16 cellular contexts compared by ENCODE assay signal in the genomic region with DNA sequence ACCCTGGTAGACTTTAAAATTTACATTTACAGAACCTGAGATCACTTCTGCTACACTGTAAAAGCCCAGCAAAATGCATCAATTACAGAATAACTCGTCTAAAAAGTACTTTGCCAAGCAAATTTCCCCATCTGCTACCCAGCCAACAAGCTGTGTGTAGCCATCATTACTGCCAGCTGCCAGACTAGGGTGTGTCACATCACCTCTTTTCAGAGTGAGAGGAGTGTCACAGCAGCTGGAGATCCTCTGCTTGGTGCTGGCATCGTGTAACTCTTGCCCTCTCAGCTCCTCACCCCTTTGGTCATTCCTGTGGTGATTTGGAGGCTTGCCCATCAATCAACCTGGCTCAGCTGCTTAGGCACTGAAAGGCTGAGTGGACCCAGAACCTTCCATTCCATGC.
A peak's percentile ranks its signal among the peaks of the same experiment; 100 is the strongest.
DNase-seq lines count a peak whose midpoint lies in the region; ATAC-seq and TF ChIP-seq lines count a peak whose summit lies in the region.
"Had no signal": no experiment of that assay in that cellular context is flagged by ENCODE, and none has a peak within 500 bp of the region (broad histone marks: within the 10 kb centered on the region; RNA-seq: fewer than 3 reads in every experiment).

No MANE protein-coding gene starts in this region.

- H3K9me1 ChIP-seq in IMR-90 (ENCODE audit: insufficient read depth, low read length), result peaks cover 3% of the 10 kb centered on the region; the same call in 1 of the 2 replicates

- H3K4me1 ChIP-seq in IMR-90 (ENCODE audit: control insufficient read depth, insufficient read depth, low read length) (peaks cover 5% of the 10 kb centered on the region; the same call in 1 of the 2 replicates), mesenchymal stem cell (ENCODE audit: control insufficient read depth, insufficient read depth, low read depth, low read length) (peaks cover 3% of the 10 kb centered on the region)

- H3K14ac ChIP-seq in IMR-90 (replicated peaks; ENCODE audit: low read depth, low read length) (no peak overlapping the region), mesenchymal stem cell (ENCODE audit: low read length in 2 of 2) (no peak overlapping the region)

- no peak overlapping the region for H2BK12ac ChIP-seq in mesenchymal stem cell (ENCODE audit: low read length in 2 of 2)

- H2AFZ ChIP-seq in IMR-90 (replicated peaks; ENCODE audit: low read length, poor library complexity), result peak overlapping the region; percentile 40
- no peak overlapping the region for H2AFZ ChIP-seq in mesenchymal stem cell (ENCODE audit: low read depth, low read length)
- H2AFZ ChIP-seq: GM23248 had no signal

- H3K36me3 ChIP-seq in IMR-90 (ENCODE audit: control insufficient read depth, insufficient read depth, low read length) (no peaks in the 10 kb centered on the region), mesenchymal stem cell (ENCODE audit: control insufficient read depth in 1 of 2, insufficient read depth in 2 of 2, low read depth in 1 of 2, low read length in 2 of 2) (no peaks in the 10 kb centered on the region)

- ATAC-seq in IMR-90 (ENCODE audit: low read depth), result no peak
- no peak for ATAC-seq in GM19324 (IDR thresholded peaks at IDR 0.05; ENCODE audit: low FRiP score, unreplicated experiment)

- no peak for TF ChIP-seq POLR2A in IMR-90 (IDR thresholded peaks at IDR 0.05; ENCODE audit: low read depth, low read length)

- no TSS peak for BruUV-seq in IMR-90 (replicated peaks; lab: Mats Ljungman, UMichigan)

- peak overlapping the region; percentile 7; the same call in 1 of the 2 replicates for H3K4ac ChIP-seq in IMR-90 (ENCODE audit: low read depth, low read length)
- H3K4ac ChIP-seq in mesenchymal stem cell (ENCODE audit: low read depth in 1 of 2, low read length in 2 of 2), result no peak overlapping the region

- in situ Hi-C loops in IMR-90 (cut with MboI; ENCODE audit: low sequenced_read_pairs), result no loop called here

- H4K8ac ChIP-seq in IMR-90 (ENCODE audit: low read depth in 2 of 2, low read length in 2 of 2) (peak overlapping the region in 1 of 2 experiments; percentile 20; a peak in 1 of 4 replicates), mesenchymal stem cell (ENCODE audit: low read length) (no peak overlapping the region)

- intact Hi-C loops in IMR-90 (cut with micrococcal nuclease), result loop anchor here (10.0 kb wide), 1 partner anchor 537 kb away; no protein-coding TSS in a partner anchor

- H3K27ac ChIP-seq in IMR-90 (ENCODE audit: insufficient read depth, low read length) (no peak overlapping the region), mesenchymal stem cell (ENCODE audit: low read length, poor library complexity, severe bottlenecking) (no peak overlapping the region)
- H3K27ac ChIP-seq: GM23248, HL-60 had no signal

- no peak overlapping the region for H2BK20ac ChIP-seq in IMR-90 (ENCODE audit: low read depth, low read length)

- H3K79me1 ChIP-seq in IMR-90 (ENCODE audit: low read depth in 1 of 2, low read length in 2 of 2) (no peaks in the 10 kb centered on the region), mesenchymal stem cell (replicated peaks; ENCODE audit: low read length, poor library complexity, severe bottlenecking) (no peaks in the 10 kb centered on the region)

- DNase-seq in IMR-90, result no peak
- peak; percentile 90 for DNase-seq in NCI-H1694 (lab: John Stamatoyannopoulos, UW)
- peak; percentile 34 for DNase-seq in NCI-H748 treated with DMSO at 0.1 percent for 48 hours (lab: John Stamatoyannopoulos, UW)
- DNase-seq in mesenchymal stem cell, result no peak
- DNase-seq in HuH-7 (ENCODE audit: low spot score), result no peak
- no peak for DNase-seq in SW 1271 (lab: John Stamatoyannopoulos, UW)
- no peak for DNase-seq in NCI-H2227 (lab: John Stamatoyannopoulos, UW; ENCODE audit: unreplicated experiment)
- DNase-seq: CD4-positive, alpha-beta T cell; DMS79 treated with DMSO at 0.1 percent for 48 hours; GM23248; HCEC 1CT; MV-4-11; NCI-H187 treated with DMSO at 0.1 percent for 48 hours; NCI-H526 treated with DMSO at 0.1 percent for 48 hours had no signal

- TF ChIP-seq RAD21 in IMR-90 (IDR thresholded peaks at IDR 0.05; ENCODE audit: low read length), result no peak

- no peak overlapping the region for H3K4me2 ChIP-seq in IMR-90 (ENCODE audit: low read depth, low read length)
- no peak overlapping the region for H3K4me2 ChIP-seq in mesenchymal stem cell (ENCODE audit: low read length, poor library complexity, severe bottlenecking)

- H3K18ac ChIP-seq in IMR-90 (ENCODE audit: low read depth, low read length), result no peak overlapping the region
- H3K18ac ChIP-seq in mesenchymal stem cell (ENCODE audit: low read depth in 1 of 2, low read length in 2 of 2), result no peak overlapping the region

- no peak for TF ChIP-seq CTCF in IMR-90 (conservative IDR thresholded peaks at IDR 0.05; ENCODE audit: low read depth, low read length)

- H4K5ac ChIP-seq in IMR-90 (ENCODE audit: low read depth, low read length), result no peak overlapping the region

- H4K91ac ChIP-seq in IMR-90 (ENCODE audit: insufficient read depth, low read depth, low read length) (no peak overlapping the region; the same call in 1 of the 2 replicates), mesenchymal stem cell (ENCODE audit: low read length) (peak overlapping the region; percentile 78)

- dilution Hi-C loops in IMR-90 (cut with HindIII; ENCODE audit: low sequenced_read_pairs, unreplicated experiment), result no loop called here

- H3K23ac ChIP-seq in IMR-90 (ENCODE audit: low read depth, low read length) (no peak overlapping the region), mesenchymal stem cell (ENCODE audit: low read length in 2 of 2) (no peak overlapping the region)

- no peaks in the 10 kb centered on the region for H3K27me3 ChIP-seq in IMR-90 (ENCODE audit: control insufficient read depth, insufficient read depth, low read length)
- no peaks in the 10 kb centered on the region for H3K27me3 ChIP-seq in mesenchymal stem cell (ENCODE audit: control insufficient read depth in 1 of 2, insufficient read depth in 1 of 2, low read length in 2 of 2)

- POLR2A ChIA-PET in IMR-90 (lab: Charles Lee; ENCODE audit: unreplicated experiment), result no interaction called here

- WGBS in IMR-90 (ENCODE audit: extremely low coverage in 2 of 2, insufficient read length in 1 of 2), 2 experiments, result no CpG with 5 or more reads among the region's 2 CpGs
- 76% methylated on average over 2 of the region's 2 CpGs for WGBS in mesenchymal stem cell

- H4K20me1 ChIP-seq in IMR-90 (ENCODE audit: insufficient read depth, low read length), result no peaks in the 10 kb centered on the region

- H2BK15ac ChIP-seq in IMR-90 (ENCODE audit: low read depth, low read length) (no peak overlapping the region; the same call in 2 of the 3 replicates), mesenchymal stem cell (ENCODE audit: low read depth, poor library complexity, severe bottlenecking) (no peak overlapping the region)

- H3K4me3 ChIP-seq in IMR-90 (ENCODE audit: insufficient read depth, low read depth, low read length) (no peak overlapping the region), mesenchymal stem cell (ENCODE audit: insufficient read depth in 1 of 2, low read depth in 1 of 2, low read length in 2 of 2) (no peak overlapping the region)
- H3K4me3 ChIP-seq: GM23248 had no signal

- H3K9me3 ChIP-seq in IMR-90 (ENCODE audit: control insufficient read depth, insufficient read depth, low read length), result no peaks in the 10 kb centered on the region
- H3K9me3 ChIP-seq in mesenchymal stem cell (ENCODE audit: control insufficient read depth, low read length), result no peaks in the 10 kb centered on the region

- H3K9ac ChIP-seq in IMR-90 (ENCODE audit: low read depth, low read length) (no peak overlapping the region), mesenchymal stem cell (ENCODE audit: low read length) (no peak overlapping the region)
- H3K9ac ChIP-seq: GM23248 had no signal

- CTCF ChIA-PET in IMR-90 (lab: Yijun Ruan, JAX), result interaction anchor here (0.5 kb wide), 1 partner anchor 18 kb away, joined by 3 read pairs; no protein-coding TSS in a partner anchor

- H2AK5ac ChIP-seq in IMR-90 (ENCODE audit: low read depth, low read length), result peak overlapping the region; percentile 58
- no peak overlapping the region for H2AK5ac ChIP-seq in mesenchymal stem cell (ENCODE audit: low read length, severe bottlenecking)

- H2BK120ac ChIP-seq in IMR-90 (ENCODE audit: low read depth, low read length) (no peak overlapping the region), mesenchymal stem cell (ENCODE audit: low read depth, low read length) (no peak overlapping the region)

- H2AK9ac ChIP-seq in IMR-90 (replicated peaks; ENCODE audit: low read depth, low read length, poor library complexity), result no peak overlapping the region

- no peak overlapping the region for H3K56ac ChIP-seq in IMR-90 (ENCODE audit: extremely low read depth, insufficient read depth, low read length)

- H2BK5ac ChIP-seq in IMR-90 (ENCODE audit: low read depth, low read length, poor library complexity, severe bottlenecking) (no peak overlapping the region), mesenchymal stem cell (ENCODE audit: low read depth, low read length, poor library complexity, severe bottlenecking) (no peak overlapping the region)

TF ChIP-seq in IMR-90, 13 proteins besides CTCF, POLR2A, EP300 and RAD21:
- no peak for TF ChIP-seq RFX5 (IDR thresholded peaks at IDR 0.05; ENCODE audit: low read depth, low read length)
TF ChIP-seq in IMR-90: peak in this region for 0.

Comparison
In these comparisons a context has a peak if more than half of its experiments do, and no peak if none do; other contexts are left out.
1. DNase-seq: peak in NCI-H1694 (single experiment) and NCI-H748 treated with DMSO at 0.1 percent for 48 hours (single experiment); none in IMR-90 (single experiment), mesenchymal stem cell (single experiment), HuH-7 (single experiment), SW 1271 (0 of 2) and NCI-H2227 (single experiment).